In genomic region chr19:44757735-44758505, GRCh38 we compare ENCODE assay signal across 9 cellular contexts. TPM values are rescaled to one million over a fixed set of nuclear protein-coding genes. Genes with fewer than 3 reads are reported as not detected.
DNase-seq lines count a peak whose midpoint lies in the region; ATAC-seq and TF ChIP-seq lines count a peak whose summit lies in the region.
"Had no signal": no experiment of that assay in that cellular context is flagged by ENCODE, and none has a peak within 500 bp of the region (broad histone marks: within the 10 kb centered on the region; RNA-seq: fewer than 3 reads in every experiment).

No MANE protein-coding gene starts in this region.

- H3K9me3 ChIP-seq in BE2C (no peaks in the 10 kb centered on the region), heart left ventricle (no peaks in the 10 kb centered on the region)

- H3K4me3 ChIP-seq in BE2C (ENCODE audit: low read depth, low read length) (peak overlapping the region; percentile 71), heart left ventricle (peak overlapping the region; percentile 12 to 69 (median 54))

- WGBS in heart left ventricle, 4 donors, result 7 to 19% (median 11%) methylated on average over 47 to 68 of the region's 68 CpGs

- peak; percentile 44 to 66 (median 54) for ATAC-seq in heart left ventricle
- ATAC-seq in omental fat pad (ENCODE audit: low FRiP score), result peak; percentile 22
- ATAC-seq in GM21367 (IDR thresholded peaks at IDR 0.05; ENCODE audit: unreplicated experiment), result no peak
- ATAC-seq: activated CD4-positive, CD25-positive, alpha-beta regulatory T cell treated with anti-CD3 and anti-CD28 coated beads, Interleukin-2, amount 50 U/mL, for 24 hours had no signal

- CTCF ChIA-PET in activated CD4-positive, alpha-beta memory T cell treated with anti-CD3 and anti-CD28 coated beads for 36 hours (lab: Charles Lee), result interaction anchor here (0.7 to 1.3 kb wide), 2 partner anchors 13 to 34 kb away, joined by 4 to 5 read pairs; no protein-coding TSS in a partner anchor

- no peak for TF ChIP-seq POLR2A in heart left ventricle (IDR thresholded peaks at IDR 0.05)

- intact Hi-C loops in activated CD4-positive, alpha-beta memory T cell treated with anti-CD3 and anti-CD28 coated beads for 36 hours (cut with micrococcal nuclease), result no loop called here
- intact Hi-C loops in heart left ventricle (cut with DNase I), result loop anchor here in 2 of 10 donors (5.0 kb wide), 1 partner anchor 36 kb away; no protein-coding TSS in a partner anchor

- peaks cover 41% of the 10 kb centered on the region for H3K4me1 Mint-ChIP-seq in activated CD4-positive, alpha-beta memory T cell treated with anti-CD3 and anti-CD28 coated beads for 36 hours (ENCODE audit: low read depth)

- peaks cover 14% of the 10 kb centered on the region for H3K4me1 ChIP-seq in BE2C
- H3K4me1 ChIP-seq in heart left ventricle, result peaks cover 23 to 65% (median 50%) of the 10 kb centered on the region in 12 donors

- H3K9me3 Mint-ChIP-seq in activated CD4-positive, alpha-beta memory T cell treated with anti-CD3 and anti-CD28 coated beads for 36 hours, result no peaks in the 10 kb centered on the region

- POLR2A ChIA-PET in activated CD4-positive, alpha-beta memory T cell treated with anti-CD3 and anti-CD28 coated beads for 36 hours (lab: Charles Lee), result interaction anchor here (1.4 kb wide), 1 partner anchor 25 kb away, joined by 3 read pairs; no protein-coding TSS in a partner anchor

- DNase-seq in BE2C (peak; percentile 77), heart left ventricle (peak; percentile 85 to 92 (median 88)), omental fat pad (ENCODE audit: low spot score) (no peak), glomerular visceral epithelial cell (ENCODE audit: extremely low spot score) (no peak), SKM-1 treated with dmso at 0.1 percent for 144 hours (lab: John Stamatoyannopoulos, UW; ENCODE audit: unreplicated experiment) (no peak), NCI-H2171 treated with DMSO at 0.1 percent for 48 hours (lab: John Stamatoyannopoulos, UW) (no peak)
- no peak for DNase-seq in activated CD4-positive, alpha-beta memory T cell treated with anti-CD3 and anti-CD28 coated beads for 36 hours

- H3K27me3 Mint-ChIP-seq in activated CD4-positive, alpha-beta memory T cell treated with anti-CD3 and anti-CD28 coated beads for 36 hours, result no peaks in the 10 kb centered on the region

- peak overlapping the region; percentile 75 to 100 (median 94) for H3K27ac ChIP-seq in heart left ventricle

- no peak overlapping the region for H3K4me3 Mint-ChIP-seq in activated CD4-positive, alpha-beta memory T cell treated with anti-CD3 and anti-CD28 coated beads for 36 hours

- no peaks in the 10 kb centered on the region for H3K27me3 ChIP-seq in BE2C
- no peaks in the 10 kb centered on the region for H3K27me3 ChIP-seq in heart left ventricle

- peaks cover 63% of the 10 kb centered on the region for H3K36me3 Mint-ChIP-seq in activated CD4-positive, alpha-beta memory T cell treated with anti-CD3 and anti-CD28 coated beads for 36 hours

- no peaks in the 10 kb centered on the region; the same call in 1 of the 2 replicates for H3K36me3 ChIP-seq in BE2C
- peaks cover 0 to 66% (median 22%) of the 10 kb centered on the region in 9 donors for H3K36me3 ChIP-seq in heart left ventricle

- TF ChIP-seq CTCF in BE2C (IDR thresholded peaks at IDR 0.05; ENCODE audit: low read depth, low read length) (peak; percentile 14; the same call in 1 of the 2 replicates), heart left ventricle (IDR thresholded peaks at IDR 0.05) (peak in 9 of 12 donors; percentile 8 to 57 (median 38)), omental fat pad (IDR thresholded peaks at IDR 0.05) (no peak)

- H3K27ac Mint-ChIP-seq in activated CD4-positive, alpha-beta memory T cell treated with anti-CD3 and anti-CD28 coated beads for 36 hours, result peak overlapping the region; percentile 56

RNA-seq across cellular contexts. Expression of gene BCL3, which starts 9.4 kb away (rescaled TPM):
- 14.5 TPM for polyA plus RNA-seq in BE2C (2012; ENCODE audit: insufficient read depth, insufficient read length, low read depth)
- 10 to 100 TPM; 75.0 to 79.6 TPM for total RNA-seq in activated CD4-positive, alpha-beta memory T cell treated with anti-CD3 and anti-CD28 coated beads for 36 hours
- 10 to 100 TPM; 11.7 to 90.5 (median 22.9) TPM for total RNA-seq in heart left ventricle
- polyA plus RNA-seq in heart left ventricle, result 10 to 100 TPM; 18.6 to 18.9 TPM
- total RNA-seq in omental fat pad, result 100 to 1,000 TPM in 1 of 4 donors, 10 to 100 TPM in 3; 12.2 to 113 (median 46.2) TPM

RNA-seq across cellular contexts. Expression of gene CBLC, which starts 19.8 kb away (rescaled TPM):
- polyA plus RNA-seq in BE2C (2012; ENCODE audit: insufficient read depth, insufficient read length, low read depth), result not detected
- not detected for total RNA-seq in activated CD4-positive, alpha-beta memory T cell treated with anti-CD3 and anti-CD28 coated beads for 36 hours
- total RNA-seq in heart left ventricle, result not detected
- under 1 TPM in 1 of 2 donors, not detected in 1; 0.04 TPM for polyA plus RNA-seq in heart left ventricle
- total RNA-seq in omental fat pad, result under 1 TPM in 1 of 4 donors, not detected in 3; 0.46 TPM

RNA-seq across cellular contexts. Expression of gene BCAM, which starts 51.0 kb away (rescaled TPM):
- polyA plus RNA-seq in BE2C (2012; ENCODE audit: insufficient read depth, insufficient read length, low read depth), result 7.3 TPM
- total RNA-seq in activated CD4-positive, alpha-beta memory T cell treated with anti-CD3 and anti-CD28 coated beads for 36 hours, result not detected
- total RNA-seq in heart left ventricle, result 100 to 1,000 TPM in 4 of 9 donors, 10 to 100 TPM in 5; 50.9 to 160 (median 94.3) TPM
- 100 to 1,000 TPM in 1 of 2 donors, 10 to 100 TPM in 1; 55.3 to 126 TPM for polyA plus RNA-seq in heart left ventricle
- 10 to 100 TPM; 37.0 to 55.0 (median 43.0) TPM for total RNA-seq in omental fat pad

RNA-seq across cellular contexts. Expression of gene CEACAM16, which starts 59.0 kb away (rescaled TPM):
- 0.28 TPM for polyA plus RNA-seq in BE2C (2012; ENCODE audit: insufficient read depth, insufficient read length, low read depth)
- total RNA-seq in activated CD4-positive, alpha-beta memory T cell treated with anti-CD3 and anti-CD28 coated beads for 36 hours, result not detected
- total RNA-seq in heart left ventricle (not detected), omental fat pad (not detected)
- polyA plus RNA-seq in heart left ventricle, result not detected

Comparison
In these comparisons a context has a peak if more than half of its experiments do, and no peak if none do; other contexts are left out.
1. DNase-seq: peak in BE2C (single experiment) and heart left ventricle (5 of 5); none in activated CD4-positive, alpha-beta memory T cell treated with anti-CD3 and anti-CD28 coated beads for 36 hours (single experiment), omental fat pad (single experiment), glomerular visceral epithelial cell (single experiment), SKM-1 treated with dmso at 0.1 percent for 144 hours (single experiment) and NCI-H2171 treated with DMSO at 0.1 percent for 48 hours (single experiment).
2. CTCF ChIP-seq: peak in BE2C (single experiment) and heart left ventricle (9 of 12); none in omental fat pad (0 of 3).
3. RNA of gene BCAM, which starts 51.0 kb away (total RNA-seq): 50.9 to 160 TPM in heart left ventricle and 37.0 to 55.0 TPM in omental fat pad; not detected in activated CD4-positive, alpha-beta memory T cell treated with anti-CD3 and anti-CD28 coated beads for 36 hours; every median in the first group is over 10 times any median in the second.